ENCODE assay signal across 8 cellular contexts in the genomic region with DNA sequence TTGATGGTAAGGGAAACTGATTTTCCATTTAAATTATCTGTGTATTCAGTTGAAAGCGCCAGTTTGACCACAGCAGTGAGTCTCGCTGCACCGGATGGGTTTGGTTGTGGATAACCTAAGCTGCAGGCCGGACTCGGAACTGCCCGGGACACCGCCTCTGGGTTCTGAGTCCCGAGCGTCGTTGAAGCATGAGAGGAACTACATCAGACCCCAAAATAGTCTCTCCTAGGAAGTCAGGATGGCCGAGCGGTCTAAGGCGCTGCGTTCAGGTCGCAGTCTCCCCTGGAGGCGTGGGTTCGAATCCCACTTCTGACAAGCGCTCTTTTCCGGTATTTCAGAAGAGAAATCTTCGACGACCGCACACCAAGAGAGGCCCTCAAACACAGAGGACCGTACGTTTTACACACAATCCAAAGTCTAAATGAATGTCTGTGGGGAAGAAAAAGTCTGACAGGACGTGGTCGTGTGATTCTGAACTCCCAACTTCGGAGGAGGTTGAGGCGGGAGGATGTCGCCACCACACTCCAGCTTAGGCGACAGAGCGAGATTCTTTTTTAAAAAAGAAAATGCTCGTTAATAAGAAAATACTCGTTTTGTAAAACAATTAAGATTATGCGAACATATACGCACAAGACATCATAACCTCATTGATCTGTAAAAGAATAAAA. TPM values are rescaled to one million over a fixed set of nuclear protein-coding genes. Genes with fewer than 3 reads are reported as not detected.
DNase-seq lines count a peak whose midpoint lies in the region; ATAC-seq and TF ChIP-seq lines count a peak whose summit lies in the region.

No MANE protein-coding gene starts in this region.

- peak overlapping the region; percentile 60 for H3K9ac ChIP-seq in SU-DHL-6 (ENCODE audit: low read length)

- peak; percentile 89 for DNase-seq in GM04504 (ENCODE audit: low read depth)
- DNase-seq in HFFc6 = peak; percentile 97
- peak; percentile 49 for DNase-seq in NCI-H1092 (lab: John Stamatoyannopoulos, UW)
- peak; percentile 87 to 94 (median 90) for DNase-seq in heart left ventricle
- DNase-seq in pons (ENCODE audit: low spot score) = peak; percentile 94
- DNase-seq in upper lobe of left lung = peak; percentile 80 to 91

- H3K27ac ChIP-seq in SU-DHL-6 (ENCODE audit: low read depth, low read length) (peak overlapping the region; percentile 72), adipose tissue (ENCODE audit: low read depth, low read length) (peak overlapping the region; percentile 12), heart left ventricle (peak overlapping the region; percentile 66 to 94 (median 89)), upper lobe of left lung (peak overlapping the region; percentile 81 to 95 (median 90))

- no peaks in the 10 kb centered on the region for H3K79me2 ChIP-seq in SU-DHL-6 (ENCODE audit: insufficient read depth, low read length)

- TF ChIP-seq EP300 in upper lobe of left lung (IDR thresholded peaks at IDR 0.05) = no peak

- H4K20me1 ChIP-seq in SU-DHL-6 (ENCODE audit: low read depth, low read length) = no peaks in the 10 kb centered on the region

- H3K4me2 ChIP-seq in SU-DHL-6 (ENCODE audit: low read depth, low read length, poor library complexity, severe bottlenecking) = peak overlapping the region; percentile 94

- 0 out of 2 replicates have a peak, but pooled peaks cover 4% of the 10 kb centered on the region for H3F3A ChIP-seq in SU-DHL-6 (ENCODE audit: insufficient read depth)

- no peaks in the 10 kb centered on the region for H3K9me3 Mint-ChIP-seq in HFFc6

- H3K27ac Mint-ChIP-seq in HFFc6 = no peak overlapping the region

- H3K36me3 ChIP-seq in SU-DHL-6 (ENCODE audit: low read length) = no peaks in the 10 kb centered on the region
- H3K36me3 ChIP-seq in heart left ventricle = no peaks in the 10 kb centered on the region
- H3K36me3 ChIP-seq in upper lobe of left lung = no peaks in the 10 kb centered on the region

- peaks cover 19% of the 10 kb centered on the region for H3K27me3 Mint-ChIP-seq in HFFc6 (ENCODE audit: insufficient read depth)

- no peaks in the 10 kb centered on the region for H3K9me3 ChIP-seq in SU-DHL-6 (ENCODE audit: insufficient read depth, low read length)
- H3K9me3 ChIP-seq in heart left ventricle = no peaks in the 10 kb centered on the region
- no peaks in the 10 kb centered on the region for H3K9me3 ChIP-seq in upper lobe of left lung

- H3K27me3 ChIP-seq in SU-DHL-6 (ENCODE audit: low read length) = no peaks in the 10 kb centered on the region
- no peaks in the 10 kb centered on the region for H3K27me3 ChIP-seq in heart left ventricle
- no peaks in the 10 kb centered on the region for H3K27me3 ChIP-seq in upper lobe of left lung

- H3K4me3 Mint-ChIP-seq in HFFc6 = no peak overlapping the region

- intact Hi-C loops in heart left ventricle (cut with DNase I) = loop anchor here in 9 of 10 donors (1.0 to 10.0 kb wide), 13 partner anchors 53 to 219 kb away; a partner anchor contains a TSS

- H3K4me1 Mint-ChIP-seq in HFFc6 (ENCODE audit: low read depth) = peaks cover 7% of the 10 kb centered on the region; the same call in 1 of the 2 replicates

- WGBS in adipose tissue, 3 donors = 0% methylated on average over 35 of the region's 35 CpGs
- WGBS in heart left ventricle, 4 donors = 0 to 1% (median 1%) methylated on average over 35 of the region's 35 CpGs
- WGBS in upper lobe of left lung, 2 donors = 0% methylated on average over 32 to 35 of the region's 35 CpGs

- H2AFZ ChIP-seq in SU-DHL-6 (ENCODE audit: low read depth, low read length, severe bottlenecking) = peak overlapping the region; percentile 73

- TF ChIP-seq CTCF in HFFc6 (IDR thresholded peaks at IDR 0.05) = peak; percentile 59
- TF ChIP-seq CTCF in SU-DHL-6 (IDR thresholded peaks at IDR 0.05; ENCODE audit: insufficient read depth, low read length, poor library complexity, severe bottlenecking) = no peak
- peak in 5 of 12 donors; percentile 13 to 47 (median 34) for TF ChIP-seq CTCF in heart left ventricle (IDR thresholded peaks at IDR 0.05)
- TF ChIP-seq CTCF in upper lobe of left lung (IDR thresholded peaks at IDR 0.05) = peak; percentile 29 to 80 (median 70)

- H3K36me3 Mint-ChIP-seq in HFFc6 (ENCODE audit: low read depth) = no peaks in the 10 kb centered on the region

- H3K9me2 ChIP-seq in SU-DHL-6 (replicated peaks; ENCODE audit: insufficient read depth, low read length) = no peaks in the 10 kb centered on the region

- H3K4me1 ChIP-seq in heart left ventricle = peaks cover 0 to 34% (median 22%) of the 10 kb centered on the region in 12 donors
- peaks cover 31 to 35% (median 32%) of the 10 kb centered on the region in 4 donors for H3K4me1 ChIP-seq in upper lobe of left lung

- peak in 1 of 2 donors; percentile 51 for TF ChIP-seq POLR2A in heart left ventricle (IDR thresholded peaks at IDR 0.05)
- peak in 2 of 4 donors; percentile 44 to 49 for TF ChIP-seq POLR2A in upper lobe of left lung (IDR thresholded peaks at IDR 0.05)

- H3K4me3 ChIP-seq in SU-DHL-6 (ENCODE audit: insufficient read depth, low read length, poor library complexity, severe bottlenecking) (peak overlapping the region; percentile 76), heart left ventricle (peak overlapping the region in 11 of 12 donors; percentile 20 to 57 (median 52)), upper lobe of left lung (peak overlapping the region; percentile 7 to 48 (median 44))

- ATAC-seq in heart left ventricle (peak; percentile 81 to 85 (median 82)), upper lobe of left lung (ENCODE audit: low FRiP score in 2 of 2) (peak; percentile 84 to 87)

RNA-seq across cellular contexts. Expression of a gene that starts 15.4 kb away (rescaled TPM):
- total RNA-seq in HFFc6 (2021; fragmentation: NEBNext Ultra II Directional; extraction: Animal tissue kit (Norgen Biotek cat#: 25700)) = not detected
- polyA plus RNA-seq in adipose tissue = 10 to 100 TPM in 2 of 3 donors, 1 to 10 TPM in 1; 7.6 to 28.0 (median 12.2) TPM
- total RNA-seq in heart left ventricle = 10 to 100 TPM in 1 of 9 donors, 1 to 10 TPM in 8; 2.0 to 14.8 (median 2.4) TPM
- 10 to 100 TPM in 1 of 2 donors, 1 to 10 TPM in 1; 8.2 to 10.4 TPM for polyA plus RNA-seq in heart left ventricle
- total RNA-seq in upper lobe of left lung = 100 to 1,000 TPM in 4 of 6 donors, 10 to 100 TPM in 2; 38.8 to 184 (median 114) TPM

RNA-seq across cellular contexts. Expression of a gene that starts 54.8 kb away (rescaled TPM):
- total RNA-seq in HFFc6 (2021; fragmentation: NEBNext Ultra II Directional; extraction: Animal tissue kit (Norgen Biotek cat#: 25700)) = 10 to 100 TPM; 70.3 to 80.0 (median 76.7) TPM
- 10 to 100 TPM; 17.4 to 57.9 (median 35.5) TPM for polyA plus RNA-seq in adipose tissue
- total RNA-seq in heart left ventricle = 10 to 100 TPM; 43.9 to 68.8 (median 52.1) TPM
- polyA plus RNA-seq in heart left ventricle = 10 to 100 TPM; 40.3 to 83.5 TPM
- total RNA-seq in upper lobe of left lung = 10 to 100 TPM; 18.9 to 74.9 (median 54.2) TPM

RNA-seq across cellular contexts. Expression of a gene that starts 58.7 kb away (rescaled TPM):
- total RNA-seq in HFFc6 (2021; fragmentation: NEBNext Ultra II Directional; extraction: Animal tissue kit (Norgen Biotek cat#: 25700)) = not detected
- polyA plus RNA-seq in adipose tissue (under 1 TPM in 2 of 3 donors, not detected in 1; 0.02 to 0.03 TPM), heart left ventricle (under 1 TPM in 1 of 2 donors, not detected in 1; 0.06 TPM)
- total RNA-seq in heart left ventricle (under 1 TPM in 5 of 9 donors, not detected in 4; 0.10 to 0.24 (median 0.13) TPM), upper lobe of left lung (1 to 10 TPM in 1 of 6 donors, under 1 TPM in 3, not detected in 2; 0.39 to 4.7 (median 0.71) TPM)

Comparison
In these comparisons a context has a peak if more than half of its experiments do, and no peak if none do; other contexts are left out.
1. Peak in every context shown above with its lines: DNase-seq, ATAC-seq, H3K4me3 ChIP-seq and H3K27ac ChIP-seq.
2. H3K27ac ChIP-seq: peak in every context shown above with its lines; median percentile 90 in upper lobe of left lung; 89 in heart left ventricle; 72 in SU-DHL-6; 12 in adipose tissue.